Comparison of ENCODE assay signal across 19 cellular contexts in genomic region chr2:73994544-73994831, GRCh38.
"Had no signal": no experiment of that assay in that cellular context is flagged by ENCODE, and none has a peak within 500 bp of the region (broad histone marks: within the 10 kb centered on the region; RNA-seq: fewer than 3 reads in every experiment).

No MANE protein-coding gene starts in this region.

- H3K9me3 Mint-ChIP-seq: immature natural killer cell had no signal

- H3K9me3 ChIP-seq: esophagus squamous epithelium, left ventricle myocardium inferior, sigmoid colon, transverse colon had no signal

- DNase-seq: activated CD8-positive, alpha-beta memory T cell treated with anti-CD3 and anti-CD28 coated beads for 24 hours; activated CD8-positive, alpha-beta memory T cell treated with anti-CD3 and anti-CD28 coated beads, Interleukin-2, amount 50 U/mL, for 48 hours; activated naive CD4-positive, alpha-beta T cell treated with anti-CD3 and anti-CD28 coated beads, Interleukin-2, amount 10 ng/mL, durations not matched to agents 7 days and 5 days; dermis blood vessel endothelial cell; effector memory CD4-positive, alpha-beta T cell; esophagus squamous epithelium; immature natural killer cell; kidney glomerular epithelial cell; left ventricle myocardium inferior; sigmoid colon; stimulated activated CD4-positive, alpha-beta T cell treated with anti-CD3 and anti-CD28 coated beads, Interleukin-4, amount 100 ng/mL, for 24 hours; stimulated activated naive CD4-positive, alpha-beta T cell; substantia nigra; T-helper 1 cell; T1000; transverse colon had no signal

- H3K4me3 ChIP-seq: esophagus squamous epithelium, left ventricle myocardium inferior, sigmoid colon, transverse colon had no signal

- H3K36me3 ChIP-seq: left ventricle myocardium inferior, sigmoid colon, transverse colon had no signal

- H3K27ac ChIP-seq: left ventricle myocardium inferior, parathyroid adenoma, sigmoid colon, transverse colon had no signal

- H3K9ac ChIP-seq: parathyroid adenoma had no signal

- H2AFZ ChIP-seq: parathyroid adenoma had no signal

- H3K27me3 Mint-ChIP-seq: activated naive CD4-positive, alpha-beta T cell treated with anti-CD3 and anti-CD28 coated beads, Interleukin-2, amount 10 ng/mL, durations not matched to agents 7 days and 5 days; memory B cell had no signal

- H3K4me1 ChIP-seq: parathyroid adenoma, sigmoid colon had no signal

- ATAC-seq: SK-N-SH treated with all-trans-retinoic acid at 6 μM for 48 hours had no signal

- H3K4me3 Mint-ChIP-seq: activated naive CD4-positive, alpha-beta T cell treated with anti-CD3 and anti-CD28 coated beads, Interleukin-2, amount 10 ng/mL, durations not matched to agents 7 days and 5 days; immature natural killer cell; memory B cell had no signal

- H3K27me3 ChIP-seq: esophagus squamous epithelium, sigmoid colon, transverse colon had no signal

- H3K27ac Mint-ChIP-seq: activated naive CD4-positive, alpha-beta T cell treated with anti-CD3 and anti-CD28 coated beads, Interleukin-2, amount 10 ng/mL, durations not matched to agents 7 days and 5 days had no signal
